ENCODE assay signal across 8 cellular contexts in genomic region chr5:86979801-86980510, GRCh38.
DNase-seq lines count a peak whose midpoint lies in the region; ATAC-seq, FAIRE-seq and TF ChIP-seq lines count a peak whose summit lies in the region.
"Had no signal": no experiment of that assay in that cellular context is flagged by ENCODE, and none has a peak within 500 bp of the region (broad histone marks: within the 10 kb centered on the region; RNA-seq: fewer than 3 reads in every experiment).

No MANE protein-coding gene starts in this region.

- no peak for DNase-seq in H54 (ENCODE audit: insufficient read length, low spot score)
- peak; percentile 65 for DNase-seq in RWPE1 (ENCODE audit: low spot score)
- peak; percentile 77 for DNase-seq in glomerular visceral epithelial cell (ENCODE audit: extremely low spot score)
- no peak for DNase-seq in upper lobe of right lung
- no peak for DNase-seq in NK-92 treated with Interleukin-12 subunit alpha and Interleukin-12 subunit beta, amount 100 ng/mL, for 24 hours (lab: John Stamatoyannopoulos, UW)
- no peak for DNase-seq in glutamatergic neuron

- no peaks in the 10 kb centered on the region for H3K27me3 Mint-ChIP-seq in glutamatergic neuron (ENCODE audit: unreplicated experiment)

- no peak for TF ChIP-seq POLR2A in H54 (IDR thresholded peaks at IDR 0.05; ENCODE audit: low read depth, low read length)

- peak; percentile 96 for FAIRE-seq in H54 (lab: Jason Lieb, UNC)
- FAIRE-seq: colon had no signal

- no peak overlapping the region for H3K27ac Mint-ChIP-seq in glutamatergic neuron (ENCODE audit: unreplicated experiment)

- no peaks in the 10 kb centered on the region for H3K36me3 ChIP-seq in upper lobe of right lung

- no peak overlapping the region for H3K4me3 ChIP-seq in upper lobe of right lung

- no peaks in the 10 kb centered on the region for H3K36me3 Mint-ChIP-seq in glutamatergic neuron (ENCODE audit: unreplicated experiment)

- CTCF ChIA-PET in RWPE1 (lab: Yijun Ruan, JAX), result interaction anchor here (0.5 to 0.7 kb wide), 2 partner anchors 22 to 821 kb away, joined by 3 read pairs; no protein-coding TSS in a partner anchor

- intact Hi-C loops in upper lobe of right lung (cut with DNase I), result no loop called here

- H3K4me1 Mint-ChIP-seq in glutamatergic neuron (ENCODE audit: low read depth, unreplicated experiment), result no peaks in the 10 kb centered on the region

- H3K9me3 ChIP-seq in upper lobe of right lung, result no peaks in the 10 kb centered on the region

- H3K27ac ChIP-seq in RWPE1, result no peak overlapping the region; the same call in 1 of the 2 replicates
- H3K27ac ChIP-seq in upper lobe of right lung, result peak overlapping the region; percentile 71

- peaks cover 14% of the 10 kb centered on the region for H3K4me1 ChIP-seq in upper lobe of right lung

- H3K9me3 Mint-ChIP-seq in glutamatergic neuron (ENCODE audit: unreplicated experiment), result no peaks in the 10 kb centered on the region

- H3K4me3 Mint-ChIP-seq in glutamatergic neuron (ENCODE audit: unreplicated experiment), result no peak overlapping the region

- ATAC-seq in upper lobe of right lung (peak; percentile 91), GM18873 (IDR thresholded peaks at IDR 0.05; ENCODE audit: low FRiP score, unreplicated experiment) (no peak)

- H3K27me3 ChIP-seq in upper lobe of right lung, result no peaks in the 10 kb centered on the region

- POLR2A ChIA-PET in RWPE1 (lab: Yijun Ruan, JAX; ENCODE audit: low non-redundant PET), result no interaction called here

- TF ChIP-seq CTCF in RWPE1 (conservative IDR thresholded peaks at IDR 0.05; ENCODE audit: low read depth) (no peak), upper lobe of right lung (IDR thresholded peaks at IDR 0.05) (no peak), glutamatergic neuron (IDR thresholded peaks at IDR 0.05; ENCODE audit: partially characterized antibody, unreplicated experiment) (no peak)

Comparison
In these comparisons a context has a peak if more than half of its experiments do, and no peak if none do; other contexts are left out.
1. DNase-seq: peak in RWPE1 (single experiment) and glomerular visceral epithelial cell (single experiment); none in H54 (single experiment), upper lobe of right lung (single experiment), NK-92 treated with Interleukin-12 subunit alpha and Interleukin-12 subunit beta, amount 100 ng/mL, for 24 hours (single experiment) and glutamatergic neuron (single experiment).